1 cellular context compared by ENCODE assay signal in genomic region chr1:112466078-112466660, GRCh38.
A peak's percentile ranks its signal among the peaks of the same experiment; 100 is the strongest.
TF ChIP-seq lines count a peak whose summit lies in the region.

No MANE protein-coding gene starts in this region.

TF ChIP-seq in HEK293, 187 proteins besides CTCF, POLR2A, EP300 and RAD21 (continued from another document):
- TF ChIP-seq REST (tag by site-specific recombination; IDR thresholded peaks at IDR 0.05), result peak; percentile 19; the same call in 1 of the 2 replicates
- TF ChIP-seq ZNF654 (tag by site-specific recombination; IDR thresholded peaks at IDR 0.05; ENCODE audit: low read depth), result peak; percentile 50
- no peak for TF ChIP-seq RBAK (tag by site-specific recombination; IDR thresholded peaks at IDR 0.05)
- TF ChIP-seq ZSCAN4 (tag by site-specific recombination; IDR thresholded peaks at IDR 0.05), result no peak
- TF ChIP-seq GLI4 (tag by site-specific recombination; IDR thresholded peaks at IDR 0.05), result no peak
- TF ChIP-seq INSM2 (tag by site-specific recombination; IDR thresholded peaks at IDR 0.05), result no peak
- no peak for TF ChIP-seq ZNF624 (tag by site-specific recombination; IDR thresholded peaks at IDR 0.05)
- TF ChIP-seq ZNF501 (tag by site-specific recombination; IDR thresholded peaks at IDR 0.05), result 0 out of 2 replicates have a peak, but pooled peaks have one; percentile 34
- TF ChIP-seq ZNF561 (tag by site-specific recombination; IDR thresholded peaks at IDR 0.05; ENCODE audit: borderline replicate concordance), result no peak
- peak; percentile 73; the same call in 1 of the 2 replicates for TF ChIP-seq ZEB2 (tag by site-specific recombination; IDR thresholded peaks at IDR 0.05)
- no peak for TF ChIP-seq ZNF473 (tag by site-specific recombination; IDR thresholded peaks at IDR 0.05)
